ENCODE assay signal across 1 cellular context in the genomic region with DNA sequence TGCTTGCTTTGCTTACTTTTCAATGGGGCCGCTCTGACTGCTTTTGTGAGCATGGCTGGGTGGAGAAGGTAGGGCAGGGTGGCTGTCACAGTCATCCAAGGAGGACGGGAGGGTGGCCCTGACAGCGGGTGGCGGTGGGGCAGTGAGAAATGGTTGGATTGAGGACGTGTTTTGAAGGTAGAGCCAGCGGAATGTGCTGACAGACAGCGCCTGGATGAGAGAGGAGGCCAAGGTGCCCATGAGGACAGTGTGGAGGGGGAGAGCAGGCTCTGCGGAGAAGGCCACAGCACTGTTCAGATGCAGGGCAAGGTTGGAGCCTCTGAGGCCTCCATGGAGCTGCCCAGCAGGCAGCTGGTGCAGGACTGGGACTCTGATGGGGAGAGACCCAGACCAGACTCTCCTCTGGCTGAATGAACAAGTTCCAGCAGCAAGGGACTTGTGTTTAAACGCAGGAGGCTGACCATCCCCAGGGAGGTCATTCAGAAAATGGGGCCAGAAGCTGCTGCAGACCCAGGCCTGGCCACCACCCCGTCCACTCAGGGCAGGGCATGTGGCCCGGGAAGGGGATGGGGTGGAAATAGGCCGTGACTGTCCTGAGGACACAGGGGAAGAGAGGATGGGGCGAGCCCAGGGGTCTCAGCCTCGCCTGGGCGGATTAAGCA.
TF ChIP-seq lines count a peak whose summit lies in the region.

No MANE protein-coding gene starts in this region.

TF ChIP-seq in neural cell, 6 proteins besides CTCF, POLR2A, EP300 and RAD21 (continued from another document):
- TF ChIP-seq, protein P1, sequence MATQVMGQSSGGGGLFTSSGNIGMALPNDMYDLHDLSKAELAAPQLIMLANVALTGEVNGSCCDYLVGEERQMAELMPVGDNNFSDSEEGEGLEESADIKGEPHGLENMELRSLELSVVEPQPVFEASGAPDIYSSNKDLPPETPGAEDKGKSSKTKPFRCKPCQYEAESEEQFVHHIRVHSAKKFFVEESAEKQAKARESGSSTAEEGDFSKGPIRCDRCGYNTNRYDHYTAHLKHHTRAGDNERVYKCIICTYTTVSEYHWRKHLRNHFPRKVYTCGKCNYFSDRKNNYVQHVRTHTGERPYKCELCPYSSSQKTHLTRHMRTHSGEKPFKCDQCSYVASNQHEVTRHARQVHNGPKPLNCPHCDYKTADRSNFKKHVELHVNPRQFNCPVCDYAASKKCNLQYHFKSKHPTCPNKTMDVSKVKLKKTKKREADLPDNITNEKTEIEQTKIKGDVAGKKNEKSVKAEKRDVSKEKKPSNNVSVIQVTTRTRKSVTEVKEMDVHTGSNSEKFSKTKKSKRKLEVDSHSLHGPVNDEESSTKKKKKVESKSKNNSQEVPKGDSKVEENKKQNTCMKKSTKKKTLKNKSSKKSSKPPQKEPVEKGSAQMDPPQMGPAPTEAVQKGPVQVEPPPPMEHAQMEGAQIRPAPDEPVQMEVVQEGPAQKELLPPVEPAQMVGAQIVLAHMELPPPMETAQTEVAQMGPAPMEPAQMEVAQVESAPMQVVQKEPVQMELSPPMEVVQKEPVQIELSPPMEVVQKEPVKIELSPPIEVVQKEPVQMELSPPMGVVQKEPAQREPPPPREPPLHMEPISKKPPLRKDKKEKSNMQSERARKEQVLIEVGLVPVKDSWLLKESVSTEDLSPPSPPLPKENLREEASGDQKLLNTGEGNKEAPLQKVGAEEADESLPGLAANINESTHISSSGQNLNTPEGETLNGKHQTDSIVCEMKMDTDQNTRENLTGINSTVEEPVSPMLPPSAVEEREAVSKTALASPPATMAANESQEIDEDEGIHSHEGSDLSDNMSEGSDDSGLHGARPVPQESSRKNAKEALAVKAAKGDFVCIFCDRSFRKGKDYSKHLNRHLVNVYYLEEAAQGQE (IDR thresholded peaks at IDR 0.05; ENCODE audit: borderline replicate concordance): no peak
- TF ChIP-seq MXI1 (conservative IDR thresholded peaks at IDR 0.05; ENCODE audit: poor library complexity, severe bottlenecking) (no peak), POLR2AphosphoS5 (IDR thresholded peaks at IDR 0.05) (no peak), SMC3 (conservative IDR thresholded peaks at IDR 0.05; ENCODE audit: poor library complexity) (no peak)
